ENCODE assay signal across 26 cellular contexts in genomic region chr6:139710578-139710977, GRCh38.
A peak's percentile ranks its signal among the peaks of the same experiment; 100 is the strongest.
DNase-seq lines count a peak whose midpoint lies in the region; ATAC-seq, FAIRE-seq and TF ChIP-seq lines count a peak whose summit lies in the region.
"Had no signal": no experiment of that assay in that cellular context is flagged by ENCODE, and none has a peak within 500 bp of the region (broad histone marks: within the 10 kb centered on the region; RNA-seq: fewer than 3 reads in every experiment).

No MANE protein-coding gene starts in this region.

- H3K36me3 ChIP-seq in ACC112 (ENCODE audit: insufficient read depth, low read length) (no peaks in the 10 kb centered on the region), fibroblast of lung (ENCODE audit: control insufficient read depth, insufficient read depth, low read length) (no peaks in the 10 kb centered on the region)
- H3K36me3 ChIP-seq: BLaER1 treated with 17β-estradiol and CSF1 and Interleukin-3, amounts not matched to agents 10 nM and 100 nM had no signal

- DNase-seq in HFFc6 = no peak
- peak in 1 of 2 donors; percentile 65 for DNase-seq in fibroblast of lung (ENCODE audit: low read depth in 2 of 2)
- DNase-seq in mesothelial cell of epicardium (ENCODE audit: low spot score in 2 of 2, unreplicated experiment in 2 of 2) = no peak
- no peak for DNase-seq in GM19240 (ENCODE audit: insufficient read length, low spot score)
- DNase-seq in GM12892 (ENCODE audit: insufficient read length) = no peak
- DNase-seq: CD8-positive, alpha-beta memory T cell; DMS53; EL; MM.1S; NCI-H1092; NCI-H146; NCI-H2029 treated with DMSO at 0.1 percent for 48 hours; NCI-H446 treated with DMSO at 0.1 percent for 48 hours; NCI-H69; NK-92 treated with Interleukin-12 subunit alpha and Interleukin-12 subunit beta, amount 100 ng/mL, for 24 hours; SHP77 treated with DMSO at 0.1 percent for 48 hours had no signal

- FAIRE-seq in GM12892 (lab: Jason Lieb, UNC) = no peak
- FAIRE-seq: A549, GM12891, GM18507, RCC 7860 had no signal

- H3K27me3 ChIP-seq in ACC112 (ENCODE audit: insufficient read depth, low read length) = no peaks in the 10 kb centered on the region
- no peaks in the 10 kb centered on the region for H3K27me3 ChIP-seq in fibroblast of lung (ENCODE audit: control insufficient read depth, insufficient read depth, low read length)
- H3K27me3 ChIP-seq: BLaER1 treated with 17β-estradiol and CSF1 and Interleukin-3, amounts not matched to agents 10 nM and 100 nM had no signal

- H3K27me3 Mint-ChIP-seq in HFFc6 (ENCODE audit: insufficient read depth) (no peaks in the 10 kb centered on the region), mesothelial cell of epicardium (ENCODE audit: low read depth) (no peaks in the 10 kb centered on the region)

- H3K27ac Mint-ChIP-seq in HFFc6 = peak overlapping the region; percentile 31
- H3K27ac Mint-ChIP-seq in mesothelial cell of epicardium = peak overlapping the region; percentile 31
- H3K27ac Mint-ChIP-seq: CD8-positive, alpha-beta memory T cell; IgD-negative memory B cell had no signal

- H3K27ac ChIP-seq in ACC112 (ENCODE audit: low read depth, low read length) (no peak overlapping the region), fibroblast of lung (ENCODE audit: insufficient read depth, low read length) (no peak overlapping the region)
- H3K27ac ChIP-seq: A549; BLaER1 treated with 17β-estradiol and CSF1 and Interleukin-3, amounts not matched to agents 10 nM and 100 nM; HL-60 had no signal

- H3K4me1 ChIP-seq in ACC112 (ENCODE audit: control insufficient read depth, insufficient read depth, low read length, unreplicated experiment) (peaks cover 49% of the 10 kb centered on the region), fibroblast of lung (ENCODE audit: control insufficient read depth, extremely low read depth, insufficient read depth, low read length) (peaks cover 18% of the 10 kb centered on the region)
- H3K4me1 ChIP-seq: BLaER1 treated with 17β-estradiol and CSF1 and Interleukin-3, amounts not matched to agents 10 nM and 100 nM had no signal

- H2AFZ ChIP-seq in ACC112 (ENCODE audit: low read length, unreplicated experiment) = peak overlapping the region; percentile 5
- H2AFZ ChIP-seq in fibroblast of lung (ENCODE audit: low read length) = no peak overlapping the region

- no peaks in the 10 kb centered on the region for H4K20me1 ChIP-seq in fibroblast of lung (ENCODE audit: control insufficient read depth, extremely low read depth, insufficient read depth, low read length)
- H4K20me1 ChIP-seq: BLaER1 treated with 17β-estradiol and CSF1 and Interleukin-3, amounts not matched to agents 10 nM and 100 nM had no signal

- H3K4me3 ChIP-seq in ACC112 (ENCODE audit: low read depth, low read length) = no peak overlapping the region
- no peak overlapping the region for H3K4me3 ChIP-seq in fibroblast of lung (replicated peaks in 1 of 4; ENCODE audit: control extremely low read depth in 1 of 4, insufficient read depth in 1 of 4, low read depth in 3 of 4, low read length in 4 of 4)
- H3K4me3 ChIP-seq: A549; BLaER1 treated with 17β-estradiol and CSF1 and Interleukin-3, amounts not matched to agents 10 nM and 100 nM had no signal

- TF ChIP-seq POLR2A in GM12892 (IDR thresholded peaks at IDR 0.05; ENCODE audit: low read depth, low read length) = no peak

- H3K36me3 Mint-ChIP-seq in HFFc6 (ENCODE audit: low read depth) = peaks cover 5% of the 10 kb centered on the region
- no peaks in the 10 kb centered on the region for H3K36me3 Mint-ChIP-seq in mesothelial cell of epicardium
- H3K36me3 Mint-ChIP-seq: CD8-positive, alpha-beta memory T cell; IgD-negative memory B cell had no signal

- H3K9ac ChIP-seq in fibroblast of lung (ENCODE audit: insufficient read depth, low read length) = no peak overlapping the region
- H3K9ac ChIP-seq: BLaER1 treated with 17β-estradiol and CSF1 and Interleukin-3, amounts not matched to agents 10 nM and 100 nM had no signal

- H3K4me1 Mint-ChIP-seq in HFFc6 (ENCODE audit: low read depth) (peaks cover 79% of the 10 kb centered on the region), mesothelial cell of epicardium (peaks cover 26% of the 10 kb centered on the region)
- H3K4me1 Mint-ChIP-seq: CD8-positive, alpha-beta memory T cell; IgD-negative memory B cell had no signal

- ATAC-seq in HG02884 (IDR thresholded peaks at IDR 0.05; ENCODE audit: unreplicated experiment) (no peak), GM18511 (IDR thresholded peaks at IDR 0.05; ENCODE audit: unreplicated experiment) (no peak)
- ATAC-seq: A549 had no signal

- H3K4me2 ChIP-seq in fibroblast of lung (ENCODE audit: extremely low read depth, insufficient read depth, low read length) = peak overlapping the region; percentile 58
- H3K4me2 ChIP-seq: A549; BLaER1 treated with 17β-estradiol and CSF1 and Interleukin-3, amounts not matched to agents 10 nM and 100 nM had no signal

- TF ChIP-seq CTCF in HFFc6 (IDR thresholded peaks at IDR 0.05) = no peak
- TF ChIP-seq CTCF in fibroblast of lung (conservative IDR thresholded peaks at IDR 0.05 in 1 of 2, IDR thresholded peaks at IDR 0.05 in 1 of 2; ENCODE audit: low read depth in 1 of 2, low read length in 2 of 2) = no peak
- TF ChIP-seq CTCF in mesothelial cell of epicardium (IDR thresholded peaks at IDR 0.05; ENCODE audit: unreplicated experiment) = no peak

- peaks cover 3% of the 10 kb centered on the region; the same call in 1 of the 2 replicates for H3K9me3 Mint-ChIP-seq in HFFc6
- H3K9me3 Mint-ChIP-seq in mesothelial cell of epicardium = no peaks in the 10 kb centered on the region
- H3K9me3 Mint-ChIP-seq: CD8-positive, alpha-beta memory T cell had no signal

- H3K79me2 ChIP-seq in ACC112 (ENCODE audit: control insufficient read depth, insufficient read depth, low read length, unreplicated experiment) = no peaks in the 10 kb centered on the region
- no peaks in the 10 kb centered on the region for H3K79me2 ChIP-seq in fibroblast of lung (ENCODE audit: control insufficient read depth, insufficient read depth, low read length)

- H3K9me3 ChIP-seq in fibroblast of lung (ENCODE audit: control insufficient read depth, insufficient read depth, low read depth, low read length) = no peaks in the 10 kb centered on the region

- H3K4me3 Mint-ChIP-seq in HFFc6 = no peak overlapping the region
- no peak overlapping the region for H3K4me3 Mint-ChIP-seq in mesothelial cell of epicardium
- H3K4me3 Mint-ChIP-seq: CD8-positive, alpha-beta memory T cell; IgD-negative memory B cell had no signal
